In the genomic region with DNA sequence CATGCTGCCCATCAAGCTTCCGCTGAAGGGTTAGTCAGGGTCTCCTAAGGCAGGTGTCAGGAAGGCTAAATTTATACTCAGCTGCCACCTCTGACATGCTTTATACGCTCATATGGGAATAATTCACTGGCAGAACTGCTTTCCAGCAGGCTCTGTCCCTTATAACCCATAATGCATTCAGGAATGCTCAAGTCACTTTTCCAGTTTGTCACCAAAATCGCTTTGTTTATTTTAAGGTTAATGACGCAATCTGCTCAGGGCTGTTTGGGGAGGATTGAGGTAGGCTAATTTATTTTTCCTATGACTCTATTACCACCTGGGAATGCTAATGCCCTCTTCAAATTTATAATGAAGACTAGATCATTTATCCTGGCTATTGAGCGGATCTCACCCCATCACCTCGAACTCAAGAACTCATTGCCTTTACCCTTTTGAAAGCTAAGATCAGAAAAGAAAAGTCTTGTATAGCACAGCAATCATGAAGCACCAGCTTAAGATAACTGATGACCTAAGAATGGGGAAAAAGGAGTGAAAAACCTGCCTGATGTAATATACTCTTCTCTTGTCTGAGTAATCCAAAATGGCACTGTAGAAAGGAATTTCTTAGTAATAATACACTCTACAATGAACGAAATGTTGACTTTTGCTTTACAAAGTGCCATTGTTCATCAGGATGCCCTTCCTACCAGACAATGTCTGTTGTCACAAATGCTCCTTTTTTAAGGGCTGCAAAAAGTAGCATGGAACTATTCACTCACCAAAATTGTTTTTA, we compare ENCODE assay signal across 24 cellular contexts.
DNase-seq lines count a peak whose midpoint lies in the region; ATAC-seq and TF ChIP-seq lines count a peak whose summit lies in the region.
"Had no signal": no experiment of that assay in that cellular context is flagged by ENCODE, and none has a peak within 500 bp of the region (broad histone marks: within the 10 kb centered on the region; RNA-seq: fewer than 3 reads in every experiment).

No MANE protein-coding gene starts in this region.

- H3K27me3 Mint-ChIP-seq in type B pancreatic cell = no peaks in the 10 kb centered on the region

- H3K9me3 Mint-ChIP-seq in type B pancreatic cell = no peaks in the 10 kb centered on the region
- H3K9me3 Mint-ChIP-seq: immature natural killer cell; stimulated activated effector memory CD8-positive, alpha-beta T cell treated with anti-CD3 and anti-CD28 coated beads, Interleukin-12 subunit alpha, Interleukin-12 subunit beta, amount 100 ng/mL, for 72 hours had no signal

- H3K27ac Mint-ChIP-seq in type B pancreatic cell = peak overlapping the region; percentile 47
- H3K27ac Mint-ChIP-seq: immature natural killer cell; stimulated activated effector memory CD8-positive, alpha-beta T cell treated with anti-CD3 and anti-CD28 coated beads, Interleukin-12 subunit alpha, Interleukin-12 subunit beta, amount 100 ng/mL, for 72 hours had no signal

- no peaks in the 10 kb centered on the region for H3K27me3 ChIP-seq in breast epithelium
- peaks cover 0 to 2% of the 10 kb centered on the region in 2 donors for H3K27me3 ChIP-seq in left lung
- H3K27me3 ChIP-seq: tibial nerve had no signal

- no peak for TF ChIP-seq POLR2A in breast epithelium (IDR thresholded peaks at IDR 0.05)

- no peaks in the 10 kb centered on the region for H3K9me3 ChIP-seq in breast epithelium
- no peaks in the 10 kb centered on the region for H3K9me3 ChIP-seq in left lung
- H3K9me3 ChIP-seq: heart left ventricle, lower lobe of right lung, tibial nerve had no signal

- no peaks in the 10 kb centered on the region for H3K4me1 Mint-ChIP-seq in type B pancreatic cell (ENCODE audit: unreplicated experiment)
- H3K4me1 Mint-ChIP-seq: immature natural killer cell; stimulated activated effector memory CD8-positive, alpha-beta T cell treated with anti-CD3 and anti-CD28 coated beads, Interleukin-12 subunit alpha, Interleukin-12 subunit beta, amount 100 ng/mL, for 72 hours had no signal

- DNase-seq in NCI-H1417 (lab: John Stamatoyannopoulos, UW) = peak in 2 of 3 experiments; percentile 18 to 40
- no peak for DNase-seq in NCI-H1417 treated with DMSO at 0.1 percent for 48 hours (lab: John Stamatoyannopoulos, UW)
- no peak for DNase-seq in breast epithelium (ENCODE audit: low spot score in 2 of 2)
- no peak for DNase-seq in left lung
- no peak for DNase-seq in type B pancreatic cell (ENCODE audit: extremely low spot score, unreplicated experiment)
- DNase-seq in CD1c-positive myeloid dendritic cell (ENCODE audit: extremely low spot score) = no peak
- no peak for DNase-seq in NOMO-1 treated with DMSO at 0.1 percent for 48 hours (lab: John Stamatoyannopoulos, UW; ENCODE audit: unreplicated experiment)
- DNase-seq: activated gamma-delta T cell treated with Interleukin-2 at 50 U/mL for 16 hours, AML-193, amniotic stem cell, cerebellar nuclear complex, heart left ventricle, immature natural killer cell, lower lobe of right lung, MM.1S, NCI-H187, NCI-H446, occipital lobe, right cardiac atrium, Right ventricle myocardium superior had no signal

- H3K27ac ChIP-seq in breast epithelium (peak overlapping the region in 1 of 2 donors; percentile 3), left lung (no peak overlapping the region)
- H3K27ac ChIP-seq: 22Rv1, heart left ventricle, lower lobe of right lung had no signal

- H3K36me3 ChIP-seq in breast epithelium (no peaks in the 10 kb centered on the region), left lung (no peaks in the 10 kb centered on the region)
- H3K36me3 ChIP-seq: heart left ventricle, lower lobe of right lung, tibial nerve had no signal

- H3K4me1 ChIP-seq in breast epithelium (no peaks in the 10 kb centered on the region), left lung (no peaks in the 10 kb centered on the region)
- H3K4me1 ChIP-seq: heart left ventricle, lower lobe of right lung, tibial nerve had no signal

- peak overlapping the region in 2 of 3 donors; percentile 42 to 58 for H3K4me3 ChIP-seq in breast epithelium
- H3K4me3 ChIP-seq in left lung = no peak overlapping the region
- H3K4me3 ChIP-seq: lower lobe of right lung had no signal

- ATAC-seq in left lung (peak; percentile 18), GM18861 (IDR thresholded peaks at IDR 0.05; ENCODE audit: unreplicated experiment) (no peak)
- ATAC-seq: heart left ventricle; lower lobe of right lung; right cardiac atrium; stimulated activated effector memory CD8-positive, alpha-beta T cell treated with anti-CD3 and anti-CD28 coated beads, Interleukin-12 subunit alpha, Interleukin-12 subunit beta, amount 100 ng/mL, for 72 hours had no signal

- TF ChIP-seq CTCF in breast epithelium (IDR thresholded peaks at IDR 0.05) (no peak), left lung (IDR thresholded peaks at IDR 0.05) (no peak), type B pancreatic cell (conservative IDR thresholded peaks at IDR 0.05) (no peak)

- intact Hi-C loops in breast epithelium (cut with DNase I; ENCODE audit: low total_unique reads) (no loop called here), left lung (cut with DNase I) (no loop called here)

- H3K4me3 Mint-ChIP-seq in type B pancreatic cell = no peak overlapping the region
- H3K4me3 Mint-ChIP-seq: immature natural killer cell; stimulated activated effector memory CD8-positive, alpha-beta T cell treated with anti-CD3 and anti-CD28 coated beads, Interleukin-12 subunit alpha, Interleukin-12 subunit beta, amount 100 ng/mL, for 72 hours had no signal

- no peaks in the 10 kb centered on the region for H3K36me3 Mint-ChIP-seq in type B pancreatic cell
- H3K36me3 Mint-ChIP-seq: immature natural killer cell; stimulated activated effector memory CD8-positive, alpha-beta T cell treated with anti-CD3 and anti-CD28 coated beads, Interleukin-12 subunit alpha, Interleukin-12 subunit beta, amount 100 ng/mL, for 72 hours had no signal

Comparison
In these comparisons a context has a peak if more than half of its experiments do, and no peak if none do; other contexts are left out.
1. DNase-seq: peak in NCI-H1417 (2 of 3); none in NCI-H1417 treated with DMSO at 0.1 percent for 48 hours (single experiment), breast epithelium (0 of 2), left lung (0 of 2), type B pancreatic cell (single experiment), CD1c-positive myeloid dendritic cell (single experiment) and NOMO-1 treated with DMSO at 0.1 percent for 48 hours (single experiment).
2. H3K4me3 ChIP-seq: peak in breast epithelium (2 of 3); none in left lung (0 of 2).